In the genomic region with DNA sequence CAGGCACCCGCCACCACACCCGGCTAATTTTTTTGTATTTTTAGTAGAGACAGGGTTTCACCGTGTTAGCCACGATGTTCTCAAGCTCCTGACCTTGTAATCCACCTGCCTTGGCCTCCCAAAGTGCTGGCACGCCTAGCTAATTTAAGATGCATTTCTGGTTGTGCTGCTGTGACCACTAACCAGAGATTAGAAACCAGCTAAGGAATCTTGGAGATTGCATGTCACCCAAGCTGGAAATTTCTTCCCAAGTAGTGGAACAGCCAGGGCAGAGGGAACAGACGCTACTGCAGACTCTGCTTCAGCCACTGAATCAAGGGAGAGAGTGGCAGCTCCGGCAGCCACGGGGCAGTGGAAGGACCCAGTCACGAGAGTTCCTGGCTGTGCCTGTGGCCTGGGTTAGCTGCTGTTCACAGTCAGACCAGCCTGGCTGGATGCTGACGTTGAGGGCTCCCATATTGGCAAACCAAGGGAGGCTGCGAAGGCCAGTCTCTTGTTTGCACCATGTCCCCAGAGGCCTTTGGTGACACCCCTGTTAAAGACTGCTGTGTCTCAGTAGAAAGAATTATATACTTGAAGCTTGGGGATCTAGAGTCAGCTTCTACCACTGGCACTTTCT, we compare ENCODE assay signal across 15 cellular contexts. TPM values are rescaled to one million over a fixed set of nuclear protein-coding genes. Genes with fewer than 3 reads are reported as not detected.
DNase-seq lines count a peak whose midpoint lies in the region; ATAC-seq and TF ChIP-seq lines count a peak whose summit lies in the region.
"Had no signal": no experiment of that assay in that cellular context is flagged by ENCODE, and none has a peak within 500 bp of the region (broad histone marks: within the 10 kb centered on the region; RNA-seq: fewer than 3 reads in every experiment).

No MANE protein-coding gene starts in this region.

- no peak overlapping the region for H3K9ac ChIP-seq in colonic mucosa (ENCODE audit: low read depth in 2 of 2, low read length in 2 of 2)

- no peak overlapping the region for H3K4me3 Mint-ChIP-seq in GM23338
- peak overlapping the region; percentile 41 for H3K4me3 Mint-ChIP-seq in central memory CD8-positive, alpha-beta T cell

- H3K4me3 ChIP-seq in ACC112 (ENCODE audit: low read depth, low read length) (no peak overlapping the region), GM23338 (no peak overlapping the region), neutrophil (ENCODE audit: low read depth in 1 of 2, low read length in 1 of 2) (peak overlapping the region in 1 of 2 experiments; percentile 46), colonic mucosa (no peak overlapping the region)
- H3K4me3 ChIP-seq: vagina had no signal

- H2AFZ ChIP-seq in ACC112 (ENCODE audit: low read length, unreplicated experiment) (no peak overlapping the region), GM23338 (no peak overlapping the region)

- H3K27ac ChIP-seq in ACC112 (ENCODE audit: low read depth, low read length) (peak overlapping the region; percentile 41; the same call in 1 of the 2 replicates), GM23338 (ENCODE audit: low read depth) (no peak overlapping the region), neutrophil (peak overlapping the region; percentile 95), colonic mucosa (no peak overlapping the region)
- H3K27ac ChIP-seq: vagina had no signal

- H3K9me3 ChIP-seq in neutrophil: no peaks in the 10 kb centered on the region
- H3K9me3 ChIP-seq in colonic mucosa: no peaks in the 10 kb centered on the region
- H3K9me3 ChIP-seq: vagina had no signal

- peaks cover 89% of the 10 kb centered on the region for H3K79me2 ChIP-seq in ACC112 (ENCODE audit: control insufficient read depth, insufficient read depth, low read length, unreplicated experiment)
- H3K79me2 ChIP-seq in GM23338 (replicated peaks; ENCODE audit: insufficient read depth): peaks cover 58% of the 10 kb centered on the region

- H3K4me2 ChIP-seq in GM23338: no peak overlapping the region

- H3K4me1 Mint-ChIP-seq in GM23338: peaks cover 7% of the 10 kb centered on the region; the same call in 2 of the 3 replicates
- peaks cover 56% of the 10 kb centered on the region for H3K4me1 Mint-ChIP-seq in central memory CD8-positive, alpha-beta T cell

- H3K9me2 ChIP-seq in GM23338 (ENCODE audit: insufficient read depth): no peaks in the 10 kb centered on the region

- no peaks in the 10 kb centered on the region; the same call in 2 of the 3 replicates for H3K9me3 Mint-ChIP-seq in GM23338
- H3K9me3 Mint-ChIP-seq in central memory CD8-positive, alpha-beta T cell: no peaks in the 10 kb centered on the region

- H3K27me3 Mint-ChIP-seq in GM23338 (ENCODE audit: insufficient read depth, low read depth, poor library complexity): peaks cover 27% of the 10 kb centered on the region
- no peaks in the 10 kb centered on the region for H3K27me3 Mint-ChIP-seq in central memory CD8-positive, alpha-beta T cell

- H3K36me3 Mint-ChIP-seq in GM23338 (ENCODE audit: low read depth): peaks cover 94% of the 10 kb centered on the region
- peaks cover 84% of the 10 kb centered on the region for H3K36me3 Mint-ChIP-seq in central memory CD8-positive, alpha-beta T cell (ENCODE audit: insufficient read depth)

- H4K20me1 ChIP-seq in GM23338 (replicated peaks; ENCODE audit: insufficient read depth): peaks cover 17% of the 10 kb centered on the region

- no peak for ATAC-seq in GM23338
- ATAC-seq in central memory CD8-positive, alpha-beta T cell (replicated peaks; ENCODE audit: extremely low read depth, poor library complexity, severe bottlenecking): no peak
- no peak for ATAC-seq in GM18867 (IDR thresholded peaks at IDR 0.05; ENCODE audit: unreplicated experiment)
- ATAC-seq in HG03045 (IDR thresholded peaks at IDR 0.05; ENCODE audit: unreplicated experiment): no peak
- ATAC-seq: SK-N-SH treated with all-trans-retinoic acid at 6 μM for 48 hours had no signal

- H3K4me1 ChIP-seq in ACC112 (ENCODE audit: control insufficient read depth, insufficient read depth, low read length, unreplicated experiment) (peaks cover 25% of the 10 kb centered on the region), GM23338 (ENCODE audit: insufficient read depth) (peaks cover 9% of the 10 kb centered on the region), neutrophil (ENCODE audit: control insufficient read depth in 1 of 2, insufficient read depth in 1 of 2, low read depth in 1 of 2, low read length in 1 of 2) (peaks cover 62% of the 10 kb centered on the region in 2 experiments), colonic mucosa (peaks cover 37% of the 10 kb centered on the region)

- H3K27me3 ChIP-seq in ACC112 (ENCODE audit: insufficient read depth, low read length) (no peaks in the 10 kb centered on the region), GM23338 (ENCODE audit: insufficient read depth) (no peaks in the 10 kb centered on the region), neutrophil (no peaks in the 10 kb centered on the region), colonic mucosa (no peaks in the 10 kb centered on the region)
- H3K27me3 ChIP-seq: vagina had no signal

- no peak for TF ChIP-seq CTCF in GM23338 (conservative IDR thresholded peaks at IDR 0.05; ENCODE audit: low read depth in 2 of 2)
- no peak for TF ChIP-seq CTCF in neutrophil (IDR thresholded peaks at IDR 0.05)
- TF ChIP-seq CTCF in colonic mucosa (IDR thresholded peaks at IDR 0.05): no peak

- H3K36me3 ChIP-seq in ACC112 (ENCODE audit: insufficient read depth, low read length) (peaks cover 29% of the 10 kb centered on the region), GM23338 (ENCODE audit: insufficient read depth) (peaks cover 72% of the 10 kb centered on the region), neutrophil (peaks cover 75% of the 10 kb centered on the region), colonic mucosa (peaks cover 59% of the 10 kb centered on the region)

- intact Hi-C loops in colonic mucosa (cut with DNase I): no loop called here

- peaks cover 3% of the 10 kb centered on the region; the same call in 1 of the 2 replicates for H3F3A ChIP-seq in GM23338 (replicated peaks; ENCODE audit: low read depth)

- DNase-seq in GM23338 (ENCODE audit: low spot score) (no peak), epidermal melanocyte (ENCODE audit: insufficient read length, low spot score) (no peak), colonic mucosa (no peak)
- DNase-seq in central memory CD8-positive, alpha-beta T cell (ENCODE audit: low spot score in 2 of 2): no peak
- DNase-seq: activated CD4-positive, alpha-beta T cell treated with anti-CD3 and anti-CD28 coated beads for 4 hours; amniotic stem cell; H7; NCI-H1930; retina had no signal

- H3K27ac Mint-ChIP-seq in GM23338: peak overlapping the region; percentile 85; the same call in 1 of the 2 replicates
- no peak overlapping the region for H3K27ac Mint-ChIP-seq in central memory CD8-positive, alpha-beta T cell (ENCODE audit: low read depth)

TF ChIP-seq in GM23338, 12 proteins besides CTCF, POLR2A, EP300 and RAD21 (continues in another document):
- TF ChIP-seq CREB1 (CRISPR knock-in tag; IDR thresholded peaks at IDR 0.05; ENCODE audit: low read depth) (no peak), JUNB (IDR thresholded peaks at IDR 0.05; ENCODE audit: unreplicated experiment) (no peak), EZH2phosphoT487 (IDR thresholded peaks at IDR 0.05; ENCODE audit: unreplicated experiment) (no peak), ETS1 (IDR thresholded peaks at IDR 0.05) (no peak), ZNF114 (CRISPR knock-in tag; IDR thresholded peaks at IDR 0.05) (no peak), POLR2AphosphoS5 (IDR thresholded peaks at IDR 0.05; ENCODE audit: low read depth) (no peak), STAT1 (IDR thresholded peaks at IDR 0.05; ENCODE audit: unreplicated experiment) (no peak), EZH2 (IDR thresholded peaks at IDR 0.05; ENCODE audit: low read depth, unreplicated experiment) (no peak)

RNA-seq across cellular contexts. Expression of gene TPM4, which starts 7.9 kb away (rescaled TPM):
- total RNA-seq in GM23338 (2014; rRNA removed; shearing (Covaris generic)): 237 and 288 TPM in 2 replicates
- 204 and 223 TPM in 2 replicates for polyA plus RNA-seq in GM23338 (2016; fragmentation: Nextera tagmentation; extraction: Ambion mirVana)
- 100 to 1,000 TPM; 261 to 388 TPM for total RNA-seq in colonic mucosa

RNA-seq across cellular contexts. Expression of gene RAB8A, which starts 27.5 kb away (rescaled TPM):
- 49.7 and 59.5 TPM in 2 replicates for total RNA-seq in GM23338 (2014; rRNA removed; shearing (Covaris generic))
- polyA plus RNA-seq in GM23338 (2016; fragmentation: Nextera tagmentation; extraction: Ambion mirVana): 48.0 and 53.1 TPM in 2 replicates
- total RNA-seq in colonic mucosa: 100 to 1,000 TPM; 127 to 145 TPM

RNA-seq across cellular contexts. Expression of gene HSH2D, which starts 59.3 kb away (rescaled TPM):
- 0.97 and 1.4 TPM in 2 replicates for total RNA-seq in GM23338 (2014; rRNA removed; shearing (Covaris generic))
- 0.81 and 1.1 TPM in 2 replicates for polyA plus RNA-seq in GM23338 (2016; fragmentation: Nextera tagmentation; extraction: Ambion mirVana)
- total RNA-seq in colonic mucosa: 10 to 100 TPM; 13.5 to 14.0 TPM

Comparison
In these comparisons a context has a peak if more than half of its experiments do, and no peak if none do; other contexts are left out.
1. H3K27ac ChIP-seq: peak in ACC112 (single experiment) and neutrophil (single experiment); none in GM23338 (single experiment) and colonic mucosa (single experiment).